ENCODE assay signal across 15 cellular contexts in the genomic region with DNA sequence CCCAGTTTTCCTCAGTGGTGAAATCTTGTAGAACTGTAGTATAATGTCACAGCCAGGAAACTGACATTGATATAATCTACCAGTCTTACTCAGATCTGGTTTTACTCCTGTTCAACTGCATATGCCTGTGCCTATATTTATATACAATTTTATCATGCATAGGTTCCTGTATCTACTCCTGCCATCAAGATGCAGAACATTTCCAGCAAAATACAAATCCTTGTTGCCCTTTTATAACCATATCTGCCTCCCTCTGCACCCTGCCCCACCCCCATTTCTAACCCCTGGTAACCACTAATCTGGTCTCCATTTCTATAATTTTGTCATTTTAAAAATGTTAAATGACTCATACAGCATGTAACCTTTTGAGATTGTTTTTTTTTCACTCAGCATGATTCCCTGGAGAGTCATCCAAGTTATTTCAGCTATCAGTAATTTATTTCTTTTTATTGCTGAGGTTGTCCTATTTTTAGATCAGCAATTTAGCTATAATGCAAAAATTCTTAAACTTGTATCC. TPM values are rescaled to one million over a fixed set of nuclear protein-coding genes. Genes with fewer than 3 reads are reported as not detected.
DNase-seq lines count a peak whose midpoint lies in the region; ATAC-seq and TF ChIP-seq lines count a peak whose summit lies in the region.
"Had no signal": no experiment of that assay in that cellular context is flagged by ENCODE, and none has a peak within 500 bp of the region (broad histone marks: within the 10 kb centered on the region; RNA-seq: fewer than 3 reads in every experiment).

No MANE protein-coding gene starts in this region.

- H3K9me3 Mint-ChIP-seq in activated T-helper 17 cell treated with anti-CD3 and anti-CD28 coated beads, Interleukin-2, amount 50 U/mL, for 72 hours: no peaks in the 10 kb centered on the region

- intact Hi-C loops in lower leg skin (cut with DNase I; ENCODE audit: low total_unique reads): no loop called here

- H3K4me2 ChIP-seq in hepatocyte: no peak overlapping the region

- TF ChIP-seq CTCF in fibroblast of mammary gland (conservative IDR thresholded peaks at IDR 0.05; ENCODE audit: control insufficient read depth, insufficient read depth, low read depth, low read length) (no peak), hepatocyte (IDR thresholded peaks at IDR 0.05; ENCODE audit: poor library complexity) (no peak), lower leg skin (IDR thresholded peaks at IDR 0.05) (no peak)

- TF ChIP-seq POLR2A in lower leg skin (IDR thresholded peaks at IDR 0.05): no peak

- H3K4me1 Mint-ChIP-seq in activated T-helper 17 cell treated with anti-CD3 and anti-CD28 coated beads, Interleukin-2, amount 50 U/mL, for 72 hours: peaks cover 45% of the 10 kb centered on the region

- H3K79me2 ChIP-seq in hepatocyte: no peaks in the 10 kb centered on the region

- peaks cover 100% of the 10 kb centered on the region for H3K36me3 Mint-ChIP-seq in activated T-helper 17 cell treated with anti-CD3 and anti-CD28 coated beads, Interleukin-2, amount 50 U/mL, for 72 hours (ENCODE audit: low read depth)

- no peaks in the 10 kb centered on the region for H3K27me3 Mint-ChIP-seq in activated T-helper 17 cell treated with anti-CD3 and anti-CD28 coated beads, Interleukin-2, amount 50 U/mL, for 72 hours
- H3K27me3 Mint-ChIP-seq: progenitor cell of endocrine pancreas had no signal

- no peaks in the 10 kb centered on the region for H4K20me1 ChIP-seq in hepatocyte (ENCODE audit: insufficient read depth, poor library complexity, severe bottlenecking)

- H3K27ac ChIP-seq in hepatocyte: no peak overlapping the region
- H3K27ac ChIP-seq: C4-2B, stomach had no signal

- H3K4me3 ChIP-seq in fibroblast of mammary gland (ENCODE audit: control insufficient read depth, low read depth, low read length): no peak overlapping the region
- H3K4me3 ChIP-seq in hepatocyte: no peak overlapping the region
- H3K4me3 ChIP-seq in lower leg skin (ENCODE audit: low read depth, poor library complexity, severe bottlenecking): no peak overlapping the region
- H3K4me3 ChIP-seq: stomach had no signal

- no peaks in the 10 kb centered on the region for H3K9me2 ChIP-seq in hepatocyte (replicated peaks; ENCODE audit: insufficient read depth)

- H3K36me3 ChIP-seq in hepatocyte (replicated peaks; ENCODE audit: insufficient read depth, low read depth): no peaks in the 10 kb centered on the region

- peak; percentile 19 for DNase-seq in stimulated activated CD4-positive, alpha-beta T cell treated with anti-CD3 and anti-CD28 coated beads, Interleukin-4, amount 100 ng/mL, for 24 hours
- no peak for DNase-seq in stimulated activated CD4-positive, alpha-beta T cell treated with anti-CD3 and anti-CD28 coated beads, Interleukin-2, amount 100 ng/mL, for 48 hours
- DNase-seq in fibroblast of mammary gland (ENCODE audit: low read depth) (peak; percentile 79), NCI-H2029 treated with DMSO at 0.1 percent for 48 hours (lab: John Stamatoyannopoulos, UW) (no peak), hepatocyte (ENCODE audit: low spot score) (no peak), C1 segment of cervical spinal cord (lab: John Stamatoyannopoulos, UW) (no peak), lower leg skin (ENCODE audit: low spot score in 2 of 2) (no peak)
- DNase-seq: effector memory CD4-positive, alpha-beta T cell; head of caudate nucleus; NCI-H187; NCI-H526 treated with DMSO at 0.1 percent for 48 hours; stomach had no signal

- H3K4me3 Mint-ChIP-seq in activated T-helper 17 cell treated with anti-CD3 and anti-CD28 coated beads, Interleukin-2, amount 50 U/mL, for 72 hours: peak overlapping the region; percentile 42

- no peaks in the 10 kb centered on the region for H3K9me3 ChIP-seq in hepatocyte (ENCODE audit: low read depth)
- H3K9me3 ChIP-seq: stomach had no signal

- peak overlapping the region; percentile 82 for H3K27ac Mint-ChIP-seq in activated T-helper 17 cell treated with anti-CD3 and anti-CD28 coated beads, Interleukin-2, amount 50 U/mL, for 72 hours
- H3K27ac Mint-ChIP-seq: progenitor cell of endocrine pancreas had no signal

- ATAC-seq in activated T-helper 17 cell treated with anti-CD3 and anti-CD28 coated beads, Interleukin-2, amount 50 U/mL, for 72 hours (replicated peaks): peak; percentile 66

- H3K27me3 ChIP-seq in hepatocyte: no peaks in the 10 kb centered on the region
- H3K27me3 ChIP-seq: stomach had no signal

- H3K4me1 ChIP-seq in hepatocyte (ENCODE audit: insufficient read depth): peaks cover 8% of the 10 kb centered on the region

- no peak overlapping the region for H2AFZ ChIP-seq in hepatocyte

RNA-seq across cellular contexts. Expression of a gene that starts 8.1 kb away (rescaled TPM):
- 10 to 100 TPM; 12.0 to 17.5 TPM for total RNA-seq in activated T-helper 17 cell treated with anti-CD3 and anti-CD28 coated beads, Interleukin-2, amount 50 U/mL, for 72 hours
- total RNA-seq in hepatocyte (8.0 and 8.3 TPM in 2 replicates), lower leg skin (10 to 100 TPM in 3 of 4 donors, 1 to 10 TPM in 1; 9.9 to 12.9 (median 11.1) TPM)
- polyA plus RNA-seq in hepatocyte: 3.2 and 5.2 TPM in 2 replicates

RNA-seq across cellular contexts. Expression of a gene that starts 29.9 kb away (rescaled TPM):
- 1 to 10 TPM in 1 of 2 donors, under 1 TPM in 1; 0.35 to 1.7 TPM for total RNA-seq in activated T-helper 17 cell treated with anti-CD3 and anti-CD28 coated beads, Interleukin-2, amount 50 U/mL, for 72 hours
- total RNA-seq in hepatocyte (34.2 and 35.3 TPM in 2 replicates), lower leg skin (100 to 1,000 TPM; 166 to 198 (median 176) TPM)
- 21.3 and 31.0 TPM in 2 replicates for polyA plus RNA-seq in hepatocyte

RNA-seq across cellular contexts. Expression of a gene that starts 51.5 kb away (rescaled TPM):
- total RNA-seq in activated T-helper 17 cell treated with anti-CD3 and anti-CD28 coated beads, Interleukin-2, amount 50 U/mL, for 72 hours: 1 to 10 TPM; 2.5 to 3.8 TPM
- 3.3 and 3.8 TPM in 2 replicates for total RNA-seq in hepatocyte
- polyA plus RNA-seq in hepatocyte: 2.2 and 2.7 TPM in 2 replicates
- total RNA-seq in lower leg skin: 1 to 10 TPM; 2.3 to 3.7 (median 2.8) TPM

Comparison
In these comparisons a context has a peak if more than half of its experiments do, and no peak if none do; other contexts are left out.
1. DNase-seq: peak in stimulated activated CD4-positive, alpha-beta T cell treated with anti-CD3 and anti-CD28 coated beads, Interleukin-4, amount 100 ng/mL, for 24 hours (single experiment) and fibroblast of mammary gland (single experiment); none in stimulated activated CD4-positive, alpha-beta T cell treated with anti-CD3 and anti-CD28 coated beads, Interleukin-2, amount 100 ng/mL, for 48 hours (0 of 2), NCI-H2029 treated with DMSO at 0.1 percent for 48 hours (single experiment), hepatocyte (single experiment), C1 segment of cervical spinal cord (0 of 14) and lower leg skin (0 of 2).
2. RNA of a gene that starts 29.9 kb away (total RNA-seq): 166 to 198 TPM in lower leg skin and 34.2 to 35.3 TPM in hepatocyte; 0.35 to 1.7 TPM in activated T-helper 17 cell treated with anti-CD3 and anti-CD28 coated beads, Interleukin-2, amount 50 U/mL, for 72 hours; every median in the first group is over 10 times any median in the second.